ENCODE assay signal across 2 cellular contexts in the genomic region with DNA sequence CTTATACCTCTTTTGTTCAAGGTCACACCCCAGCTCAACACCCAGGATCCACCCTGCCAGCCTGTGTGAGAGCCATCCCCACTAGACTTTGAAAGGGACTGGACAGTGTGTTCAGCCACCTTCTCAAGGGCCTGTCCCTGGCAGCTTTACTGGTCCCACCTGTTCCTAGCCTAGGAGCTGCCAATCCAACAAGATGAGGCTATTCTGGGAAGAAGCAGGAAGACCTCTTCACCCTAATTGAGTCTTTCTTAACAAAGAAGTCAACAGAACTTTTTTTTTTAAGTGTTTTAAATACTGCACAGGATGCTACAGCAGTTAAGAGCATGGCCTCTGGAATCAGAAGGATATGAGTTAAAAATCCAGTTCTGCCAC.
TF ChIP-seq lines count a peak whose summit lies in the region.

No MANE protein-coding gene starts in this region.

TF ChIP-seq in IMR-90, 13 proteins besides CTCF, POLR2A, EP300 and RAD21:
- TF ChIP-seq MXI1 (IDR thresholded peaks at IDR 0.05; ENCODE audit: borderline replicate concordance, low read depth, low read length) (no peak), RCOR1 (IDR thresholded peaks at IDR 0.05; ENCODE audit: insufficient replicate concordance, low read length) (no peak), SMC3 (IDR thresholded peaks at IDR 0.05; ENCODE audit: low read depth, low read length) (no peak), MAFK (IDR thresholded peaks at IDR 0.05; ENCODE audit: low read depth, low read length) (no peak), CHD1 (IDR thresholded peaks at IDR 0.05; ENCODE audit: low read depth, low read length) (no peak), FOS (IDR thresholded peaks at IDR 0.05; ENCODE audit: low read depth, low read length) (no peak), MAZ (IDR thresholded peaks at IDR 0.05; ENCODE audit: borderline replicate concordance, low read depth, low read length) (no peak), CEBPB (IDR thresholded peaks at IDR 0.05; ENCODE audit: low read depth, low read length) (no peak)
- TF ChIP-seq, protein P1, sequence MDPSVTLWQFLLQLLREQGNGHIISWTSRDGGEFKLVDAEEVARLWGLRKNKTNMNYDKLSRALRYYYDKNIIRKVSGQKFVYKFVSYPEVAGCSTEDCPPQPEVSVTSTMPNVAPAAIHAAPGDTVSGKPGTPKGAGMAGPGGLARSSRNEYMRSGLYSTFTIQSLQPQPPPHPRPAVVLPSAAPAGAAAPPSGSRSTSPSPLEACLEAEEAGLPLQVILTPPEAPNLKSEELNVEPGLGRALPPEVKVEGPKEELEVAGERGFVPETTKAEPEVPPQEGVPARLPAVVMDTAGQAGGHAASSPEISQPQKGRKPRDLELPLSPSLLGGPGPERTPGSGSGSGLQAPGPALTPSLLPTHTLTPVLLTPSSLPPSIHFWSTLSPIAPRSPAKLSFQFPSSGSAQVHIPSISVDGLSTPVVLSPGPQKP (IDR thresholded peaks at IDR 0.05; ENCODE audit: borderline replicate concordance, low read depth, low read length): no peak

TF ChIP-seq in H1, 55 proteins besides CTCF, POLR2A, EP300 and RAD21:
- TF ChIP-seq, protein P2, sequence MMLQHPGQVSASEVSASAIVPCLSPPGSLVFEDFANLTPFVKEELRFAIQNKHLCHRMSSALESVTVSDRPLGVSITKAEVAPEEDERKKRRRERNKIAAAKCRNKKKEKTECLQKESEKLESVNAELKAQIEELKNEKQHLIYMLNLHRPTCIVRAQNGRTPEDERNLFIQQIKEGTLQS (IDR thresholded peaks at IDR 0.05; ENCODE audit: insufficient read depth, low read depth, low read length): no peak
- TF ChIP-seq CREB1 (IDR thresholded peaks at IDR 0.05): no peak
- no peak for TF ChIP-seq JUND (IDR thresholded peaks at IDR 0.05; ENCODE audit: low read length)
- no peak for TF ChIP-seq KDM4A (IDR thresholded peaks at IDR 0.05; ENCODE audit: low read depth, low read length, severe bottlenecking)
- TF ChIP-seq BCL11A (IDR thresholded peaks at IDR 0.05; ENCODE audit: low read depth in 2 of 2, low read length in 2 of 2): no peak
- TF ChIP-seq TEAD4 (IDR thresholded peaks at IDR 0.05; ENCODE audit: low read depth, low read length): no peak
- no peak for TF ChIP-seq HDAC6 (IDR thresholded peaks at IDR 0.05; ENCODE audit: low read depth, low read length)
- TF ChIP-seq RBBP5 (IDR thresholded peaks at IDR 0.05; ENCODE audit: borderline replicate concordance, low read depth, low read length): no peak
- TF ChIP-seq, protein P3, sequence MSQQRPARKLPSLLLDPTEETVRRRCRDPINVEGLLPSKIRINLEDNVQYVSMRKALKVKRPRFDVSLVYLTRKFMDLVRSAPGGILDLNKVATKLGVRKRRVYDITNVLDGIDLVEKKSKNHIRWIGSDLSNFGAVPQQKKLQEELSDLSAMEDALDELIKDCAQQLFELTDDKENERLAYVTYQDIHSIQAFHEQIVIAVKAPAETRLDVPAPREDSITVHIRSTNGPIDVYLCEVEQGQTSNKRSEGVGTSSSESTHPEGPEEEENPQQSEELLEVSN (IDR thresholded peaks at IDR 0.05): no peak
- TF ChIP-seq, protein P4, sequence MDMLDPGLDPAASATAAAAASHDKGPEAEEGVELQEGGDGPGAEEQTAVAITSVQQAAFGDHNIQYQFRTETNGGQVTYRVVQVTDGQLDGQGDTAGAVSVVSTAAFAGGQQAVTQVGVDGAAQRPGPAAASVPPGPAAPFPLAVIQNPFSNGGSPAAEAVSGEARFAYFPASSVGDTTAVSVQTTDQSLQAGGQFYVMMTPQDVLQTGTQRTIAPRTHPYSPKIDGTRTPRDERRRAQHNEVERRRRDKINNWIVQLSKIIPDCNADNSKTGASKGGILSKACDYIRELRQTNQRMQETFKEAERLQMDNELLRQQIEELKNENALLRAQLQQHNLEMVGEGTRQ (IDR thresholded peaks at IDR 0.05; ENCODE audit: low read length): no peak
- TF ChIP-seq NANOG (IDR thresholded peaks at IDR 0.05; ENCODE audit: insufficient read depth, low read depth, low read length, poor library complexity, severe bottlenecking): no peak
- TF ChIP-seq, protein P5, sequence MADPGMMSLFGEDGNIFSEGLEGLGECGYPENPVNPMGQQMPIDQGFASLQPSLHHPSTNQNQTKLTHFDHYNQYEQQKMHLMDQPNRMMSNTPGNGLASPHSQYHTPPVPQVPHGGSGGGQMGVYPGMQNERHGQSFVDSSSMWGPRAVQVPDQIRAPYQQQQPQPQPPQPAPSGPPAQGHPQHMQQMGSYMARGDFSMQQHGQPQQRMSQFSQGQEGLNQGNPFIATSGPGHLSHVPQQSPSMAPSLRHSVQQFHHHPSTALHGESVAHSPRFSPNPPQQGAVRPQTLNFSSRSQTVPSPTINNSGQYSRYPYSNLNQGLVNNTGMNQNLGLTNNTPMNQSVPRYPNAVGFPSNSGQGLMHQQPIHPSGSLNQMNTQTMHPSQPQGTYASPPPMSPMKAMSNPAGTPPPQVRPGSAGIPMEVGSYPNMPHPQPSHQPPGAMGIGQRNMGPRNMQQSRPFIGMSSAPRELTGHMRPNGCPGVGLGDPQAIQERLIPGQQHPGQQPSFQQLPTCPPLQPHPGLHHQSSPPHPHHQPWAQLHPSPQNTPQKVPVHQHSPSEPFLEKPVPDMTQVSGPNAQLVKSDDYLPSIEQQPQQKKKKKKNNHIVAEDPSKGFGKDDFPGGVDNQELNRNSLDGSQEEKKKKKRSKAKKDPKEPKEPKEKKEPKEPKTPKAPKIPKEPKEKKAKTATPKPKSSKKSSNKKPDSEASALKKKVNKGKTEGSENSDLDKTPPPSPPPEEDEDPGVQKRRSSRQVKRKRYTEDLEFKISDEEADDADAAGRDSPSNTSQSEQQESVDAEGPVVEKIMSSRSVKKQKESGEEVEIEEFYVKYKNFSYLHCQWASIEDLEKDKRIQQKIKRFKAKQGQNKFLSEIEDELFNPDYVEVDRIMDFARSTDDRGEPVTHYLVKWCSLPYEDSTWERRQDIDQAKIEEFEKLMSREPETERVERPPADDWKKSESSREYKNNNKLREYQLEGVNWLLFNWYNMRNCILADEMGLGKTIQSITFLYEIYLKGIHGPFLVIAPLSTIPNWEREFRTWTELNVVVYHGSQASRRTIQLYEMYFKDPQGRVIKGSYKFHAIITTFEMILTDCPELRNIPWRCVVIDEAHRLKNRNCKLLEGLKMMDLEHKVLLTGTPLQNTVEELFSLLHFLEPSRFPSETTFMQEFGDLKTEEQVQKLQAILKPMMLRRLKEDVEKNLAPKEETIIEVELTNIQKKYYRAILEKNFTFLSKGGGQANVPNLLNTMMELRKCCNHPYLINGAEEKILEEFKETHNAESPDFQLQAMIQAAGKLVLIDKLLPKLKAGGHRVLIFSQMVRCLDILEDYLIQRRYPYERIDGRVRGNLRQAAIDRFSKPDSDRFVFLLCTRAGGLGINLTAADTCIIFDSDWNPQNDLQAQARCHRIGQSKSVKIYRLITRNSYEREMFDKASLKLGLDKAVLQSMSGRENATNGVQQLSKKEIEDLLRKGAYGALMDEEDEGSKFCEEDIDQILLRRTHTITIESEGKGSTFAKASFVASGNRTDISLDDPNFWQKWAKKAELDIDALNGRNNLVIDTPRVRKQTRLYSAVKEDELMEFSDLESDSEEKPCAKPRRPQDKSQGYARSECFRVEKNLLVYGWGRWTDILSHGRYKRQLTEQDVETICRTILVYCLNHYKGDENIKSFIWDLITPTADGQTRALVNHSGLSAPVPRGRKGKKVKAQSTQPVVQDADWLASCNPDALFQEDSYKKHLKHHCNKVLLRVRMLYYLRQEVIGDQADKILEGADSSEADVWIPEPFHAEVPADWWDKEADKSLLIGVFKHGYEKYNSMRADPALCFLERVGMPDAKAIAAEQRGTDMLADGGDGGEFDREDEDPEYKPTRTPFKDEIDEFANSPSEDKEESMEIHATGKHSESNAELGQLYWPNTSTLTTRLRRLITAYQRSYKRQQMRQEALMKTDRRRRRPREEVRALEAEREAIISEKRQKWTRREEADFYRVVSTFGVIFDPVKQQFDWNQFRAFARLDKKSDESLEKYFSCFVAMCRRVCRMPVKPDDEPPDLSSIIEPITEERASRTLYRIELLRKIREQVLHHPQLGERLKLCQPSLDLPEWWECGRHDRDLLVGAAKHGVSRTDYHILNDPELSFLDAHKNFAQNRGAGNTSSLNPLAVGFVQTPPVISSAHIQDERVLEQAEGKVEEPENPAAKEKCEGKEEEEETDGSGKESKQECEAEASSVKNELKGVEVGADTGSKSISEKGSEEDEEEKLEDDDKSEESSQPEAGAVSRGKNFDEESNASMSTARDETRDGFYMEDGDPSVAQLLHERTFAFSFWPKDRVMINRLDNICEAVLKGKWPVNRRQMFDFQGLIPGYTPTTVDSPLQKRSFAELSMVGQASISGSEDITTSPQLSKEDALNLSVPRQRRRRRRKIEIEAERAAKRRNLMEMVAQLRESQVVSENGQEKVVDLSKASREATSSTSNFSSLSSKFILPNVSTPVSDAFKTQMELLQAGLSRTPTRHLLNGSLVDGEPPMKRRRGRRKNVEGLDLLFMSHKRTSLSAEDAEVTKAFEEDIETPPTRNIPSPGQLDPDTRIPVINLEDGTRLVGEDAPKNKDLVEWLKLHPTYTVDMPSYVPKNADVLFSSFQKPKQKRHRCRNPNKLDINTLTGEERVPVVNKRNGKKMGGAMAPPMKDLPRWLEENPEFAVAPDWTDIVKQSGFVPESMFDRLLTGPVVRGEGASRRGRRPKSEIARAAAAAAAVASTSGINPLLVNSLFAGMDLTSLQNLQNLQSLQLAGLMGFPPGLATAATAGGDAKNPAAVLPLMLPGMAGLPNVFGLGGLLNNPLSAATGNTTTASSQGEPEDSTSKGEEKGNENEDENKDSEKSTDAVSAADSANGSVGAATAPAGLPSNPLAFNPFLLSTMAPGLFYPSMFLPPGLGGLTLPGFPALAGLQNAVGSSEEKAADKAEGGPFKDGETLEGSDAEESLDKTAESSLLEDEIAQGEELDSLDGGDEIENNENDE (IDR thresholded peaks at IDR 0.05; ENCODE audit: insufficient replicate concordance, low read length): no peak
- no peak for TF ChIP-seq PHF8 (conservative IDR thresholded peaks at IDR 0.05; ENCODE audit: low read depth, low read length)
- no peak for TF ChIP-seq NRF1 (IDR thresholded peaks at IDR 0.05; ENCODE audit: low read depth, low read length)
- no peak for TF ChIP-seq TBP (IDR thresholded peaks at IDR 0.05; ENCODE audit: low read depth, low read length)
